11 cellular contexts compared by ENCODE assay signal in genomic region chr4:10108391-10108790, GRCh38. TPM values are rescaled to one million over a fixed set of nuclear protein-coding genes. Genes with fewer than 3 reads are reported as not detected.
DNase-seq lines count a peak whose midpoint lies in the region; ATAC-seq and TF ChIP-seq lines count a peak whose summit lies in the region.
"Had no signal": no experiment of that assay in that cellular context is flagged by ENCODE, and none has a peak within 500 bp of the region (broad histone marks: within the 10 kb centered on the region; RNA-seq: fewer than 3 reads in every experiment).

No MANE protein-coding gene starts in this region.

- DNase-seq in IMR-90: no peak
- DNase-seq in activated naive CD8-positive, alpha-beta T cell treated with anti-CD3 and anti-CD28 coated beads for 36 hours: no peak
- no peak for DNase-seq in right atrium auricular region (ENCODE audit: low spot score)
- DNase-seq in RPMI8226: no peak
- DNase-seq in GM13977 (ENCODE audit: low spot score): no peak
- no peak for DNase-seq in kidney glomerular epithelial cell (lab: John Stamatoyannopoulos, UW)
- DNase-seq: GF-D8; NK-92 treated with Interleukin-12 subunit alpha and Interleukin-12 subunit beta, amount 100 ng/mL, for 24 hours had no signal

- TF ChIP-seq CTCF in IMR-90 (conservative IDR thresholded peaks at IDR 0.05; ENCODE audit: low read depth, low read length): no peak
- no peak for TF ChIP-seq CTCF in right atrium auricular region (IDR thresholded peaks at IDR 0.05)
- no peak for TF ChIP-seq CTCF in GM13977 (IDR thresholded peaks at IDR 0.05; ENCODE audit: extremely low read depth, insufficient read depth, missing control alignments)

- intact Hi-C loops in IMR-90 (cut with micrococcal nuclease): no loop called here

- no peak overlapping the region for H2BK20ac ChIP-seq in IMR-90 (ENCODE audit: low read depth, low read length)

- no peaks in the 10 kb centered on the region for H3K27me3 Mint-ChIP-seq in activated naive CD8-positive, alpha-beta T cell treated with anti-CD3 and anti-CD28 coated beads for 36 hours
- no peaks in the 10 kb centered on the region for H3K27me3 Mint-ChIP-seq in stimulated activated memory B cell treated with anti-CD40 and anti-IgM and Interleukin-4, amounts not matched to agents 10 μg/mL and 1 μg/mL and 100 μg/mL, for 72 hours

- H4K20me1 ChIP-seq in IMR-90 (ENCODE audit: insufficient read depth, low read length): peaks cover 96% of the 10 kb centered on the region

- peaks cover 70% of the 10 kb centered on the region for H3K36me3 Mint-ChIP-seq in activated naive CD8-positive, alpha-beta T cell treated with anti-CD3 and anti-CD28 coated beads for 36 hours
- peaks cover 71% of the 10 kb centered on the region for H3K36me3 Mint-ChIP-seq in stimulated activated memory B cell treated with anti-CD40 and anti-IgM and Interleukin-4, amounts not matched to agents 10 μg/mL and 1 μg/mL and 100 μg/mL, for 72 hours

- H3K27me3 ChIP-seq in IMR-90 (ENCODE audit: control insufficient read depth, insufficient read depth, low read length): no peaks in the 10 kb centered on the region
- no peaks in the 10 kb centered on the region for H3K27me3 ChIP-seq in right atrium auricular region

- no peak for TF ChIP-seq RAD21 in IMR-90 (IDR thresholded peaks at IDR 0.05; ENCODE audit: low read length)

- H2AFZ ChIP-seq in IMR-90 (replicated peaks; ENCODE audit: low read length, poor library complexity): no peak overlapping the region

- 0 out of 2 replicates have a peak, but pooled peaks have one; percentile 2 for ATAC-seq in IMR-90 (ENCODE audit: low read depth)
- ATAC-seq in stimulated activated memory B cell treated with anti-CD40 and anti-IgM and Interleukin-4, amounts not matched to agents 10 μg/mL and 1 μg/mL and 100 μg/mL, for 72 hours: no peak
- ATAC-seq in GM18505 (IDR thresholded peaks at IDR 0.05; ENCODE audit: unreplicated experiment): no peak

- H3K36me3 ChIP-seq in IMR-90 (ENCODE audit: control insufficient read depth, insufficient read depth, low read length) (peaks cover 78% of the 10 kb centered on the region), right atrium auricular region (peaks cover 62% of the 10 kb centered on the region)

- no peak overlapping the region for H4K8ac ChIP-seq in IMR-90 (ENCODE audit: low read depth in 2 of 2, low read length in 2 of 2)

- no peak overlapping the region for H3K23ac ChIP-seq in IMR-90 (ENCODE audit: low read depth, low read length)

- POLR2A ChIA-PET in IMR-90 (lab: Charles Lee; ENCODE audit: unreplicated experiment): interaction anchor here (4.1 kb wide), 1 partner anchor 9 kb away, joined by 23 read pairs; the partner anchor contains the start of gene WDR1

- peak overlapping the region; percentile 48 for H3K4me3 Mint-ChIP-seq in activated naive CD8-positive, alpha-beta T cell treated with anti-CD3 and anti-CD28 coated beads for 36 hours
- H3K4me3 Mint-ChIP-seq in stimulated activated memory B cell treated with anti-CD40 and anti-IgM and Interleukin-4, amounts not matched to agents 10 μg/mL and 1 μg/mL and 100 μg/mL, for 72 hours: no peak overlapping the region
- H3K4me3 Mint-ChIP-seq: neural crest cell had no signal

- TF ChIP-seq POLR2A in IMR-90 (IDR thresholded peaks at IDR 0.05; ENCODE audit: low read depth, low read length): no peak
- no peak for TF ChIP-seq POLR2A in GM18505 (IDR thresholded peaks at IDR 0.05; ENCODE audit: borderline replicate concordance, extremely low read depth, insufficient read depth, insufficient read length)

- H4K91ac ChIP-seq in IMR-90 (ENCODE audit: insufficient read depth, low read depth, low read length): no peak overlapping the region

- H3K4me2 ChIP-seq in IMR-90 (ENCODE audit: low read depth, low read length): no peak overlapping the region

- H2BK5ac ChIP-seq in IMR-90 (ENCODE audit: low read depth, low read length, poor library complexity, severe bottlenecking): peak overlapping the region; percentile 75

- H3K9me1 ChIP-seq in IMR-90 (ENCODE audit: insufficient read depth, low read length): peaks cover 76% of the 10 kb centered on the region

- H2BK120ac ChIP-seq in IMR-90 (ENCODE audit: low read depth, low read length): no peak overlapping the region

- dilution Hi-C loops in IMR-90 (cut with HindIII; ENCODE audit: low sequenced_read_pairs, unreplicated experiment): no loop called here

- peak overlapping the region; percentile 3 for H3K4ac ChIP-seq in IMR-90 (ENCODE audit: low read depth, low read length)

- no TSS peak for BruUV-seq in IMR-90 (replicated peaks; lab: Mats Ljungman, UMichigan)

- 0 out of 2 replicates have a peak overlapping the region, but pooled peaks have one; percentile 15 for H2AK5ac ChIP-seq in IMR-90 (ENCODE audit: low read depth, low read length)

- H3K4me1 ChIP-seq in IMR-90 (ENCODE audit: control insufficient read depth, insufficient read depth, low read length) (peaks cover 67% of the 10 kb centered on the region), right atrium auricular region (peaks cover 0 to 98% of the 10 kb centered on the region in 2 donors)

- H3K14ac ChIP-seq in IMR-90 (replicated peaks; ENCODE audit: low read depth, low read length): peak overlapping the region; percentile 36; the same call in 1 of the 2 replicates

- WGBS in IMR-90 (ENCODE audit: extremely low coverage in 2 of 2, insufficient read length in 1 of 2), 2 experiments: 73% methylated on average over 2 of the region's 6 CpGs; no CpG with 5 or more reads in 1 of the 2 experiments

- CTCF ChIA-PET in IMR-90 (lab: Yijun Ruan, JAX): no interaction called here

- H3K9ac ChIP-seq in IMR-90 (ENCODE audit: low read depth, low read length): 0 out of 2 replicates have a peak overlapping the region, but pooled peaks have one; percentile 9

- no peaks in the 10 kb centered on the region for H3K9me3 Mint-ChIP-seq in activated naive CD8-positive, alpha-beta T cell treated with anti-CD3 and anti-CD28 coated beads for 36 hours
- H3K9me3 Mint-ChIP-seq in stimulated activated memory B cell treated with anti-CD40 and anti-IgM and Interleukin-4, amounts not matched to agents 10 μg/mL and 1 μg/mL and 100 μg/mL, for 72 hours: no peaks in the 10 kb centered on the region
- H3K9me3 Mint-ChIP-seq: neural crest cell had no signal

- no peak overlapping the region for H3K18ac ChIP-seq in IMR-90 (ENCODE audit: low read depth, low read length)

- H3K27ac Mint-ChIP-seq in activated naive CD8-positive, alpha-beta T cell treated with anti-CD3 and anti-CD28 coated beads for 36 hours: peak overlapping the region; percentile 84
- peak overlapping the region; percentile 64 for H3K27ac Mint-ChIP-seq in stimulated activated memory B cell treated with anti-CD40 and anti-IgM and Interleukin-4, amounts not matched to agents 10 μg/mL and 1 μg/mL and 100 μg/mL, for 72 hours

- H3K9me3 ChIP-seq in IMR-90 (ENCODE audit: control insufficient read depth, insufficient read depth, low read length): no peaks in the 10 kb centered on the region
- no peaks in the 10 kb centered on the region for H3K9me3 ChIP-seq in right atrium auricular region

- H3K27ac ChIP-seq in IMR-90 (ENCODE audit: insufficient read depth, low read length) (peak overlapping the region; percentile 89), right atrium auricular region (peak overlapping the region; percentile 90 to 97)

- in situ Hi-C loops in IMR-90 (cut with MboI; ENCODE audit: low sequenced_read_pairs) (no loop called here), GM13977 (cut with MboI; ENCODE audit: low pct_unique_long_range_greater_than_20kb, low sequenced_read_pairs, unreplicated experiment) (no loop called here)

- H3K4me1 Mint-ChIP-seq in activated naive CD8-positive, alpha-beta T cell treated with anti-CD3 and anti-CD28 coated beads for 36 hours: peaks cover 93% of the 10 kb centered on the region
- peaks cover 95% of the 10 kb centered on the region for H3K4me1 Mint-ChIP-seq in stimulated activated memory B cell treated with anti-CD40 and anti-IgM and Interleukin-4, amounts not matched to agents 10 μg/mL and 1 μg/mL and 100 μg/mL, for 72 hours

- H3K56ac ChIP-seq in IMR-90 (ENCODE audit: extremely low read depth, insufficient read depth, low read length): no peak overlapping the region

- 0 out of 2 replicates have a peak overlapping the region, but pooled peaks have one; percentile 3 for H4K5ac ChIP-seq in IMR-90 (ENCODE audit: low read depth, low read length)

- peaks cover 0 to 70% of the 10 kb centered on the region in 2 experiments; a peak in 2 of 4 replicates for H3K79me1 ChIP-seq in IMR-90 (ENCODE audit: low read depth in 1 of 2, low read length in 2 of 2)

- H3K4me3 ChIP-seq in IMR-90 (ENCODE audit: insufficient read depth, low read depth, low read length): no peak overlapping the region
- no peak overlapping the region for H3K4me3 ChIP-seq in right atrium auricular region

- peak overlapping the region; percentile 71 for H2AK9ac ChIP-seq in IMR-90 (replicated peaks; ENCODE audit: low read depth, low read length, poor library complexity)

- H2BK15ac ChIP-seq in IMR-90 (ENCODE audit: low read depth, low read length): no peak overlapping the region

TF ChIP-seq in IMR-90, 13 proteins besides CTCF, POLR2A, EP300 and RAD21:
- TF ChIP-seq FOS (IDR thresholded peaks at IDR 0.05; ENCODE audit: low read depth, low read length) (no peak), RCOR1 (IDR thresholded peaks at IDR 0.05; ENCODE audit: insufficient replicate concordance, low read length) (no peak), NFE2L2 (IDR thresholded peaks at IDR 0.05; ENCODE audit: low read depth, low read length) (no peak)

RNA-seq across cellular contexts. Expression of gene WDR1, which starts 8.2 kb away (rescaled TPM):
- 782 and 992 TPM in 2 replicates for total RNA-seq in IMR-90 (2012; rRNA removed)
- 725 and 739 TPM in 2 replicates for polyA plus RNA-seq in IMR-90 (2012; rRNA removed)
- 709 and 1,014 TPM in 2 replicates for polyA plus RNA-seq in IMR-90 (2012; cell fraction: cytosol; rRNA removed)
- 487 and 886 TPM in 2 replicates for polyA plus RNA-seq in IMR-90 (2012; cell fraction: nucleus; rRNA removed; ENCODE audit: low replicate concordance)
- 100 to 1,000 TPM; 372 to 385 TPM for total RNA-seq in activated naive CD8-positive, alpha-beta T cell treated with anti-CD3 and anti-CD28 coated beads for 36 hours
- 100 to 1,000 TPM; 109 to 216 TPM for total RNA-seq in right atrium auricular region
